Comparison of ENCODE assay signal across 8 cellular contexts in genomic region chr15:57732526-57733331, GRCh38. TPM values are rescaled to one million over a fixed set of nuclear protein-coding genes. Genes with fewer than 3 reads are reported as not detected.
A peak's percentile ranks its signal among the peaks of the same experiment; 100 is the strongest.
DNase-seq lines count a peak whose midpoint lies in the region; ATAC-seq and TF ChIP-seq lines count a peak whose summit lies in the region.

No MANE protein-coding gene starts in this region.

- H3K9me3 ChIP-seq in CD4-positive, CD25-positive, alpha-beta regulatory T cell (ENCODE audit: control insufficient read depth in 2 of 2, low read length in 2 of 2), result no peaks in the 10 kb centered on the region
- H3K9me3 ChIP-seq in heart right ventricle (peaks cover 0 to 6% (median 0%) of the 10 kb centered on the region in 11 donors), sigmoid colon (no peaks in the 10 kb centered on the region)

- no peak for TF ChIP-seq POLR2A in sigmoid colon (IDR thresholded peaks at IDR 0.05)

- no peak for ATAC-seq in CD4-positive, CD25-positive, alpha-beta regulatory T cell (ENCODE audit: low read depth in 2 of 2)
- peak; percentile 88 for ATAC-seq in GM23338
- ATAC-seq in heart right ventricle, result peak in 6 of 8 donors; percentile 46 to 74 (median 64)
- ATAC-seq in GM21390 (IDR thresholded peaks at IDR 0.05; ENCODE audit: unreplicated experiment), result no peak
- no peak for ATAC-seq in GM21786 (IDR thresholded peaks at IDR 0.05; ENCODE audit: unreplicated experiment)

- no peaks in the 10 kb centered on the region for H3K27me3 Mint-ChIP-seq in CD4-positive, CD25-positive, alpha-beta regulatory T cell
- H3K27me3 Mint-ChIP-seq in GM23338 (ENCODE audit: insufficient read depth, low read depth, poor library complexity), result peaks cover 6% of the 10 kb centered on the region

- no peaks in the 10 kb centered on the region for H3K79me2 ChIP-seq in GM23338 (replicated peaks; ENCODE audit: insufficient read depth)

- H2AFZ ChIP-seq in GM23338, result no peak overlapping the region

- no peaks in the 10 kb centered on the region for H3K9me3 Mint-ChIP-seq in CD4-positive, CD25-positive, alpha-beta regulatory T cell
- H3K9me3 Mint-ChIP-seq in GM23338, result no peaks in the 10 kb centered on the region

- H3K27me3 ChIP-seq in CD4-positive, CD25-positive, alpha-beta regulatory T cell (ENCODE audit: control insufficient read depth, insufficient read depth, low read length), result no peaks in the 10 kb centered on the region
- no peaks in the 10 kb centered on the region for H3K27me3 ChIP-seq in GM23338 (ENCODE audit: insufficient read depth)
- no peaks in the 10 kb centered on the region for H3K27me3 ChIP-seq in heart right ventricle
- no peaks in the 10 kb centered on the region for H3K27me3 ChIP-seq in sigmoid colon

- intact Hi-C loops in heart right ventricle (cut with DNase I), result loop anchor here in 6 of 10 donors (2.0 to 10.0 kb wide), 9 partner anchors 66 to 452 kb away; partner anchors contain the start of gene ALDH1A2 (in 1 of the 6)
- intact Hi-C loops in sigmoid colon (cut with DNase I), result loop anchor here (5.0 to 10.0 kb wide), 2 partner anchors 68 to 130 kb away; no protein-coding TSS in a partner anchor

- H3F3A ChIP-seq in GM23338 (replicated peaks; ENCODE audit: low read depth), result no peaks in the 10 kb centered on the region

- H4K20me1 ChIP-seq in GM23338 (replicated peaks; ENCODE audit: insufficient read depth), result no peaks in the 10 kb centered on the region

- H3K4me2 ChIP-seq in GM23338, result no peak overlapping the region

- no peak overlapping the region for H3K4me3 ChIP-seq in CD4-positive, CD25-positive, alpha-beta regulatory T cell (ENCODE audit: low read depth, low read length)
- H3K4me3 ChIP-seq in GM23338 (no peak overlapping the region), heart right ventricle (no peak overlapping the region), sigmoid colon (no peak overlapping the region)

- H3K36me3 Mint-ChIP-seq in CD4-positive, CD25-positive, alpha-beta regulatory T cell, result peaks cover 10% of the 10 kb centered on the region
- no peaks in the 10 kb centered on the region for H3K36me3 Mint-ChIP-seq in GM23338 (ENCODE audit: low read depth)

- peaks cover 0 to 9% (median 5%) of the 10 kb centered on the region in 4 donors for H3K4me1 Mint-ChIP-seq in CD4-positive, CD25-positive, alpha-beta regulatory T cell
- peaks cover 9% of the 10 kb centered on the region; the same call in 2 of the 3 replicates for H3K4me1 Mint-ChIP-seq in GM23338

- no peak overlapping the region for H3K27ac Mint-ChIP-seq in CD4-positive, CD25-positive, alpha-beta regulatory T cell
- H3K27ac Mint-ChIP-seq in GM23338, result no peak overlapping the region

- 40 to 42% methylated on average over 12 of the region's 12 CpGs for WGBS in heart right ventricle, 2 donors
- WGBS in sigmoid colon, 2 donors, result 36 to 45% methylated on average over 12 of the region's 12 CpGs

- H3K36me3 ChIP-seq in CD4-positive, CD25-positive, alpha-beta regulatory T cell (ENCODE audit: control insufficient read depth, insufficient read depth, low read length), result no peaks in the 10 kb centered on the region
- no peaks in the 10 kb centered on the region for H3K36me3 ChIP-seq in GM23338 (ENCODE audit: insufficient read depth)
- no peaks in the 10 kb centered on the region for H3K36me3 ChIP-seq in heart right ventricle
- no peaks in the 10 kb centered on the region for H3K36me3 ChIP-seq in sigmoid colon

- H3K4me3 Mint-ChIP-seq in CD4-positive, CD25-positive, alpha-beta regulatory T cell, result no peak overlapping the region
- H3K4me3 Mint-ChIP-seq in GM23338, result no peak overlapping the region

- no peaks in the 10 kb centered on the region for H3K9me2 ChIP-seq in GM23338 (ENCODE audit: insufficient read depth)

- TF ChIP-seq EP300 in sigmoid colon (IDR thresholded peaks at IDR 0.05), result no peak

- peak; percentile 9 to 44 (median 23) for DNase-seq in CD4-positive, CD25-positive, alpha-beta regulatory T cell
- DNase-seq in GM23338 (ENCODE audit: low spot score), result peak; percentile 89
- DNase-seq in activated effector memory CD4-positive, alpha-beta T cell treated with anti-CD3 and anti-CD28 coated beads, Interleukin-2, amount 50 U/mL, for 16 hours, result peak; percentile 76
- peak in 1 of 2 donors; percentile 45 for DNase-seq in heart right ventricle
- no peak for DNase-seq in sigmoid colon

- H3K27ac ChIP-seq in CD4-positive, CD25-positive, alpha-beta regulatory T cell (ENCODE audit: insufficient read depth, low read length, poor library complexity, severe bottlenecking), result no peak overlapping the region
- H3K27ac ChIP-seq in GM23338 (ENCODE audit: low read depth) (no peak overlapping the region), heart right ventricle (no peak overlapping the region), sigmoid colon (no peak overlapping the region)

- TF ChIP-seq CTCF in GM23338 (conservative IDR thresholded peaks at IDR 0.05; ENCODE audit: low read depth in 2 of 2), result peak; percentile 89 to 99
- peak; percentile 68 to 94 (median 87) for TF ChIP-seq CTCF in heart right ventricle (IDR thresholded peaks at IDR 0.05)
- TF ChIP-seq CTCF in sigmoid colon (IDR thresholded peaks at IDR 0.05), result peak in 3 of 4 experiments; percentile 42 to 81 (median 64)

- H3K4me1 ChIP-seq in CD4-positive, CD25-positive, alpha-beta regulatory T cell (ENCODE audit: control insufficient read depth, insufficient read depth, low read length, poor library complexity, severe bottlenecking), result peaks cover 4% of the 10 kb centered on the region
- H3K4me1 ChIP-seq in GM23338 (ENCODE audit: insufficient read depth) (peaks cover 3% of the 10 kb centered on the region; the same call in 1 of the 2 replicates), heart right ventricle (peaks cover 0 to 19% (median 6%) of the 10 kb centered on the region in 9 donors), sigmoid colon (peaks cover 0 to 27% (median 4%) of the 10 kb centered on the region in 4 donors)

TF ChIP-seq in GM23338, 12 proteins besides CTCF, POLR2A, EP300 and RAD21 (continues in another document):
- TF ChIP-seq ZNF114 (CRISPR knock-in tag; IDR thresholded peaks at IDR 0.05), result no peak
- TF ChIP-seq POLR2AphosphoS5 (IDR thresholded peaks at IDR 0.05; ENCODE audit: low read depth), result no peak
- TF ChIP-seq EZH2 (IDR thresholded peaks at IDR 0.05; ENCODE audit: low read depth, unreplicated experiment), result no peak

TF ChIP-seq in PFSK-1, 5 proteins besides CTCF, POLR2A, EP300 and RAD21:
- TF ChIP-seq REST (IDR thresholded peaks at IDR 0.05; ENCODE audit: insufficient read depth in 1 of 2, low read depth in 2 of 2, low read length in 2 of 2), result peak in 1 of 2 experiments; percentile 74; a peak in 2 of 4 replicates
- TF ChIP-seq FOXP2 (optimal IDR thresholded peaks at IDR 0.05; ENCODE audit: borderline replicate concordance, extremely low read depth, extremely low read length, insufficient read depth), result no peak
- no peak for TF ChIP-seq TAF1 (IDR thresholded peaks at IDR 0.05; ENCODE audit: borderline replicate concordance, insufficient read depth, low read length)
- TF ChIP-seq SIN3A (IDR thresholded peaks at IDR 0.05; ENCODE audit: borderline replicate concordance, insufficient read depth, low read length), result 0 out of 2 replicates have a peak, but pooled peaks have one; percentile 72
- TF ChIP-seq POLR2AphosphoS5 (IDR thresholded peaks at IDR 0.05; ENCODE audit: low read depth, low read length), result peak; percentile 42; the same call in 1 of the 2 replicates

RNA-seq across cellular contexts. Expression of gene POLR2M, which starts 26.2 kb away (rescaled TPM):
- total RNA-seq in CD4-positive, CD25-positive, alpha-beta regulatory T cell, result 85.5 TPM
- 10 to 100 TPM; 53.6 to 66.2 (median 64.4) TPM for polyA plus RNA-seq in CD4-positive, CD25-positive, alpha-beta regulatory T cell
- total RNA-seq in GM23338 (2014; rRNA removed; shearing (Covaris generic)), result 46.3 and 47.0 TPM in 2 replicates
- polyA plus RNA-seq in GM23338 (2016; fragmentation: Nextera tagmentation; extraction: Ambion mirVana), result 19.6 and 19.9 TPM in 2 replicates
- polyA plus RNA-seq in PFSK-1 (2012; ENCODE audit: insufficient read length, low read depth), result 57.7 TPM
- total RNA-seq in heart right ventricle, result 10 to 100 TPM; 42.1 to 89.2 (median 56.5) TPM
- 10 to 100 TPM; 15.2 to 85.7 TPM for polyA plus RNA-seq in heart right ventricle
- 100 to 1,000 TPM in 3 of 4 donors, 10 to 100 TPM in 1; 80.6 to 264 (median 194) TPM for total RNA-seq in sigmoid colon
- 100 to 1,000 TPM in 1 of 3 donors, 10 to 100 TPM in 2; 42.0 to 119 (median 81.1) TPM for polyA plus RNA-seq in sigmoid colon

Comparison
In these comparisons a context has a peak if more than half of its experiments do, and no peak if none do; other contexts are left out.
1. ATAC-seq: peak in GM23338 (single experiment) and heart right ventricle (6 of 8); none in CD4-positive, CD25-positive, alpha-beta regulatory T cell (0 of 2), GM21390 (single experiment) and GM21786 (single experiment).
2. Peak in every context shown above with its lines, with median percentiles within 50 percentile points of each other: CTCF ChIP-seq.